ENCODE assay signal across 1 cellular context in genomic region chr17:75238684-75239191, GRCh38.
TF ChIP-seq lines count a peak whose summit lies in the region.

No MANE protein-coding gene starts in this region.

TF ChIP-seq in K562, 482 proteins besides CTCF, POLR2A, EP300 and RAD21 (continues in another document):
- TF ChIP-seq KLF10 (CRISPR knock-in tag; IDR thresholded peaks at IDR 0.05) (no peak), THRAP3 (IDR thresholded peaks at IDR 0.05; ENCODE audit: borderline replicate concordance) (0 out of 2 replicates have a peak, but pooled peaks have one; percentile 16), ZNF41 (CRISPR knock-in tag; conservative IDR thresholded peaks at IDR 0.05) (no peak), ZKSCAN1 (IDR thresholded peaks at IDR 0.05; ENCODE audit: low read depth, low read length) (no peak), CCNT2 (IDR thresholded peaks at IDR 0.05; ENCODE audit: borderline replicate concordance, extremely low read depth, insufficient read length, low read depth, low read length) (no peak), BMI1 (IDR thresholded peaks at IDR 0.05; ENCODE audit: low read length) (no peak), POLR2AphosphoS5 (IDR thresholded peaks at IDR 0.05; ENCODE audit: control insufficient read depth, insufficient read depth, low read depth, low read length) (peak; percentile 50; the same call in 1 of the 2 replicates), SP1 (CRISPR knock-in tag; IDR thresholded peaks at IDR 0.05) (peak; percentile 57; the same call in 1 of the 2 replicates), MYNN (IDR thresholded peaks at IDR 0.05) (peak; percentile 70), MYNN (CRISPR knock-in tag; IDR thresholded peaks at IDR 0.05) (no peak), STAT5A (IDR thresholded peaks at IDR 0.05; ENCODE audit: borderline replicate concordance, low read length) (no peak), ZNF436 (CRISPR knock-in tag; IDR thresholded peaks at IDR 0.05) (no peak), SREBF1 (IDR thresholded peaks at IDR 0.05; ENCODE audit: borderline replicate concordance, low read depth, low read length) (no peak), MAZ (CRISPR knock-in tag; conservative IDR thresholded peaks at IDR 0.05 in 1 of 2, IDR thresholded peaks at IDR 0.05 in 1 of 2) (peak in 1 of 2 experiments; percentile 72; a peak in 2 of 4 replicates), SIX5 (IDR thresholded peaks at IDR 0.05; ENCODE audit: borderline replicate concordance in 1 of 2, insufficient read depth in 1 of 2, low read depth in 1 of 2, low read length in 2 of 2) (no peak), PTBP1 (IDR thresholded peaks at IDR 0.05; ENCODE audit: low read depth, low read length) (no peak), SAFB2 (IDR thresholded peaks at IDR 0.05; ENCODE audit: borderline replicate concordance, low read depth, low read length, severe bottlenecking) (no peak), NFXL1 (CRISPR knock-in tag; IDR thresholded peaks at IDR 0.05) (no peak), ZC3H8 (IDR thresholded peaks at IDR 0.05) (no peak), ZNF609 (CRISPR knock-in tag; IDR thresholded peaks at IDR 0.05; ENCODE audit: borderline replicate concordance) (peak; percentile 48; the same call in 1 of the 2 replicates), ZBTB8A (IDR thresholded peaks at IDR 0.05; ENCODE audit: partially characterized antibody) (no peak), GABPB1 (CRISPR knock-in tag; IDR thresholded peaks at IDR 0.05) (no peak), PURB (CRISPR knock-in tag; IDR thresholded peaks at IDR 0.05; ENCODE audit: low read depth) (no peak), ZNF592 (IDR thresholded peaks at IDR 0.05) (no peak), TRIM25 (IDR thresholded peaks at IDR 0.05; ENCODE audit: borderline replicate concordance) (no peak), ZNF511 (CRISPR knock-in tag; IDR thresholded peaks at IDR 0.05) (no peak), ZSCAN29 (IDR thresholded peaks at IDR 0.05) (0 out of 2 replicates have a peak, but pooled peaks have one; percentile 42), ZNF175 (CRISPR knock-in tag; IDR thresholded peaks at IDR 0.05; ENCODE audit: low read depth) (no peak), KDM2B (CRISPR knock-in tag; IDR thresholded peaks at IDR 0.05) (no peak), CHD7 (IDR thresholded peaks at IDR 0.05; ENCODE audit: low read depth, low read length) (peak; percentile 40), PREB (CRISPR knock-in tag; IDR thresholded peaks at IDR 0.05) (no peak), POLR2B (IDR thresholded peaks at IDR 0.05; ENCODE audit: low read depth, partially characterized antibody) (peak; percentile 28), TBL1XR1 (IDR thresholded peaks at IDR 0.05; ENCODE audit: low read length in 2 of 2) (peak in 1 of 2 experiments; percentile 27; a peak in 1 of 4 replicates), XRCC5 (IDR thresholded peaks at IDR 0.05; ENCODE audit: low read depth, low read length) (peak; percentile 51; the same call in 1 of the 2 replicates), KLF16 (IDR thresholded peaks at IDR 0.05) (peak; percentile 31; the same call in 1 of the 2 replicates), ZNF408 (CRISPR knock-in tag; IDR thresholded peaks at IDR 0.05; ENCODE audit: low read depth) (no peak), ADNP (tag; IDR thresholded peaks at IDR 0.05) (no peak)
